16 cellular contexts compared by ENCODE assay signal in genomic region chr19:23311551-23311950, GRCh38.
DNase-seq lines count a peak whose midpoint lies in the region; ATAC-seq and TF ChIP-seq lines count a peak whose summit lies in the region.
"Had no signal": no experiment of that assay in that cellular context is flagged by ENCODE, and none has a peak within 500 bp of the region (broad histone marks: within the 10 kb centered on the region; RNA-seq: fewer than 3 reads in every experiment).

No MANE protein-coding gene starts in this region.

- H3K27me3 Mint-ChIP-seq in WTC11 (ENCODE audit: low read depth): peaks cover 9% of the 10 kb centered on the region; the same call in 1 of the 2 replicates
- H3K27me3 Mint-ChIP-seq: CD4-positive, alpha-beta memory T cell had no signal

- H3K9me3 Mint-ChIP-seq in WTC11: peaks cover 97% of the 10 kb centered on the region

- no peaks in the 10 kb centered on the region for H3K27me3 ChIP-seq in PC-9 (ENCODE audit: insufficient read depth, low read depth)
- H3K27me3 ChIP-seq in smooth muscle cell (ENCODE audit: low read depth): no peaks in the 10 kb centered on the region

- H3K36me3 ChIP-seq in PC-9 (ENCODE audit: low read depth) (no peaks in the 10 kb centered on the region), smooth muscle cell (ENCODE audit: low read depth) (no peaks in the 10 kb centered on the region)

- intact Hi-C loops in PC-9 (cut with micrococcal nuclease; ENCODE audit: unreplicated experiment): no loop called here

- H4K20me1 ChIP-seq in PC-9 (ENCODE audit: insufficient read depth) (no peaks in the 10 kb centered on the region), smooth muscle cell (ENCODE audit: low read depth) (no peaks in the 10 kb centered on the region)

- WGBS in smooth muscle cell (ENCODE audit: low lambda C conversion rate): 65% methylated on average over 3 of the region's 3 CpGs

- no peaks in the 10 kb centered on the region for H3K4me1 Mint-ChIP-seq in WTC11
- H3K4me1 Mint-ChIP-seq: CD4-positive, alpha-beta memory T cell; H9 had no signal

- H3K27ac Mint-ChIP-seq in WTC11: no peak overlapping the region
- H3K27ac Mint-ChIP-seq: CD4-positive, alpha-beta memory T cell; H9 had no signal

- CTCF ChIA-PET in PC-9 (lab: Charles Lee) (no interaction called here), WTC11 (lab: Charles Lee) (no interaction called here)

- H3F3A ChIP-seq in PC-9 (ENCODE audit: insufficient read depth, low read depth): peaks cover 25% of the 10 kb centered on the region
- no peaks in the 10 kb centered on the region for H3F3A ChIP-seq in smooth muscle cell (ENCODE audit: low read depth)

- no peaks in the 10 kb centered on the region for H3K9me2 ChIP-seq in PC-9 (ENCODE audit: insufficient read depth)

- no TSS peak for BruUV-seq in PC-9 (replicated peaks; lab: Mats Ljungman, UMichigan)

- H3K9ac ChIP-seq in smooth muscle cell (ENCODE audit: low read depth): no peak overlapping the region
- H3K9ac ChIP-seq: GM23248 had no signal

- peaks cover 41% of the 10 kb centered on the region for H3K9me3 ChIP-seq in PC-9 (ENCODE audit: insufficient read depth, low read depth)
- H3K9me3 ChIP-seq in smooth muscle cell (replicated peaks; ENCODE audit: low read depth): no peaks in the 10 kb centered on the region

- DNase-seq in PC-9 (peak; percentile 8 to 71), epithelial cell of prostate (ENCODE audit: low read depth, low spot score) (no peak), smooth muscle cell (lab: John Stamatoyannopoulos, UW; ENCODE audit: unreplicated experiment) (no peak), WTC11 (ENCODE audit: low spot score) (no peak), amygdala (lab: John Stamatoyannopoulos, UW) (no peak)
- DNase-seq: C1 segment of cervical spinal cord; Calu3; CD4-positive, alpha-beta memory T cell; COR-L47; DMS53; DMS79 treated with DMSO at 0.1 percent for 48 hours; GF-D8; GM23248; H9 had no signal

- no peaks in the 10 kb centered on the region for H3K79me2 ChIP-seq in PC-9 (ENCODE audit: low read depth)
- no peaks in the 10 kb centered on the region for H3K79me2 ChIP-seq in smooth muscle cell (ENCODE audit: low read depth)

- H3K4me3 ChIP-seq in PC-9 (no peak overlapping the region), smooth muscle cell (no peak overlapping the region)
- H3K4me3 ChIP-seq: GM23248 had no signal

- H3K4me1 ChIP-seq in PC-9 (replicated peaks; ENCODE audit: insufficient read depth) (peaks cover 4% of the 10 kb centered on the region; the same call in 1 of the 2 replicates), smooth muscle cell (ENCODE audit: low read depth) (no peaks in the 10 kb centered on the region)

- TF ChIP-seq CTCF in PC-9 (conservative IDR thresholded peaks at IDR 0.05) (no peak), smooth muscle cell (IDR thresholded peaks at IDR 0.05; ENCODE audit: borderline replicate concordance, insufficient read depth, poor library complexity, severe bottlenecking) (no peak), WTC11 (IDR thresholded peaks at IDR 0.05) (no peak)

- H3K27ac ChIP-seq in PC-9 (peak overlapping the region; percentile 24), epithelial cell of prostate (peak overlapping the region; percentile 60), smooth muscle cell (ENCODE audit: low read depth) (peak overlapping the region; percentile 18)
- H3K27ac ChIP-seq: GM23248 had no signal

- H3K4me3 Mint-ChIP-seq in WTC11: no peak overlapping the region
- H3K4me3 Mint-ChIP-seq: CD4-positive, alpha-beta memory T cell; H9 had no signal

- H3K4me2 ChIP-seq in PC-9: no peak overlapping the region
- no peak overlapping the region for H3K4me2 ChIP-seq in smooth muscle cell

- POLR2A ChIA-PET in PC-9 (lab: Charles Lee; ENCODE audit: unreplicated experiment) (no interaction called here), WTC11 (lab: Charles Lee) (no interaction called here)

- peaks cover 17% of the 10 kb centered on the region for H3K36me3 Mint-ChIP-seq in WTC11

- H2AFZ ChIP-seq in PC-9 (no peak overlapping the region), smooth muscle cell (ENCODE audit: low read depth) (no peak overlapping the region)
- H2AFZ ChIP-seq: GM23248 had no signal

- ATAC-seq in GM21786 (IDR thresholded peaks at IDR 0.05; ENCODE audit: unreplicated experiment): no peak
- ATAC-seq in WTC11: no peak
- ATAC-seq: HCT116 had no signal

TF ChIP-seq in WTC11, 78 proteins besides CTCF, POLR2A, EP300 and RAD21:
- TF ChIP-seq ZNF121 (CRISPR knock-in tag; IDR thresholded peaks at IDR 0.05) (no peak), CBFB (CRISPR knock-in tag; IDR thresholded peaks at IDR 0.05; ENCODE audit: low read depth) (no peak), ATF6 (CRISPR knock-in tag; IDR thresholded peaks at IDR 0.05) (no peak), MLX (CRISPR knock-in tag; IDR thresholded peaks at IDR 0.05) (no peak)

Comparison
In these comparisons a context has a peak if more than half of its experiments do, and no peak if none do; other contexts are left out.
1. DNase-seq: peak in PC-9 (2 of 2); none in epithelial cell of prostate (single experiment), smooth muscle cell (single experiment), WTC11 (single experiment) and amygdala (0 of 56).
2. Peak in every context shown above with its lines, with median percentiles within 50 percentile points of each other: H3K27ac ChIP-seq.